ENCODE assay signal across 17 cellular contexts in the genomic region with DNA sequence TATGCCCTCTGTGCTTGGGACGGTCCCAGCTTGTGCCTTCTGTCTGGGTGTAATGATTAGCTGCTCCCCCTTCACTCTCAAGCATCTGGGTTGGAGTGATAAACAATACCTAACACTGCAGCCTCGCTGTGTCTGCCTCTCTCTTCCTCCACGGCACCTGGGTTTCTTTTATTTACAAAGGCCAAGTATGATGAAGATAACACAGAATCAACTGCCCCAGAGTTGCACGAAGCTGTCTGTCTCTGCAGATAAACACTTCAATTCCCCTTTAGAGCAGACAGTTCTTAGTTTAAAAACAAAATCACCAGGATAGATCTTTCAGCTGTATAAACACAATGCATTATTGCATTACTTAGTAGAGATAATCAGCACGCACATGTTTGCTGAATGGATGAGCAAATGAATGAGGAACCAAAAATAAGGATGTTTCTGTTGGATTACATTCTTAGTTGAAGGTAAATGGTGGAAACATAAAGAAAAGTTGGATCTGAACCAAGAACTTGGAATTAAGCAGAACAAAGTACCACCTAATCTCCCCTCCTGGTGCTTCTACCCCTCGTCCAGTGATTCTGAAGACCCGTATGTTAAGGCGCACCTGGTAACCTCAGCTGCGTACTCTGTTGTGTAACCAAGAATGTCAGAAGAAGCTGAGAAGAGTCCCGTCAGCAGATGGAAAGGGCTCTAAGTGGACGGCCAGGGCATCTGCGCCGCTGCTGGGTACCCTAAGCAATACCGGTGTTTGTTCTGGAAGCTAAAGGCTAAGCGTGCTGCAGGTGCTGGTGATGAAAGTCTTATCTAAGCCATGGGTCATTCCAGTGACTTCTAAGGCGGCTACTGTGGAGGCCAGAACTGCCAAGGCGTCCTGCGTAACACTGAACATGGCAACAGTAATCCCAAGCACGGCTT. TPM values are rescaled to one million over a fixed set of nuclear protein-coding genes. Genes with fewer than 3 reads are reported as not detected.
DNase-seq lines count a peak whose midpoint lies in the region; ATAC-seq, FAIRE-seq and TF ChIP-seq lines count a peak whose summit lies in the region.
"Had no signal": no experiment of that assay in that cellular context is flagged by ENCODE, and none has a peak within 500 bp of the region (broad histone marks: within the 10 kb centered on the region; RNA-seq: fewer than 3 reads in every experiment).

No MANE protein-coding gene starts in this region.

- H3K27ac ChIP-seq in K562 (ENCODE audit: extremely low read depth, low read depth, low read length), result peak overlapping the region; percentile 4; the same call in 1 of the 3 replicates
- H3K27ac ChIP-seq: SK-N-MC had no signal

- ATAC-seq in K562 (peak; percentile 95), esophagus mucosa (no peak)

- WGBS in K562 (ENCODE audit: insufficient coverage, low coverage, missing lambda C conversion rate), result 7% methylated on average over 19 of the region's 19 CpGs

- DNase-seq in CMK (ENCODE audit: low read depth), result peak; percentile 69
- peak in 2 of 3 experiments; percentile 12 to 58 for DNase-seq in NCI-H1417 (lab: John Stamatoyannopoulos, UW)
- DNase-seq in NCI-H748 (lab: John Stamatoyannopoulos, UW; ENCODE audit: unreplicated experiment), result peak; percentile 28
- DNase-seq in K562 (ENCODE audit: extremely low read depth in 1 of 4, low spot score in 3 of 4), result peak; percentile 83 to 91 (median 88)
- DNase-seq in A172 (ENCODE audit: low spot score), result no peak
- DNase-seq in stimulated activated CD4-positive, alpha-beta T cell treated with anti-CD3 and anti-CD28 coated beads, Interleukin-4, amount 100 ng/mL, for 1 hour, result no peak
- DNase-seq: CD4-positive, CD25-positive, alpha-beta regulatory T cell; DMS79; H9; NCI-H1436 treated with DMSO at 0.1 percent for 48 hours; NCI-H2081; NCI-H446; Right ventricle myocardium superior; T-helper 1 cell had no signal

- peak in 1 of 2 experiments; percentile 32; a peak in 2 of 4 replicates for TF ChIP-seq RAD21 in K562 (CRISPR knock-in tag; conservative IDR thresholded peaks at IDR 0.05 in 1 of 2, IDR thresholded peaks at IDR 0.05 in 1 of 2)

- peaks cover 0 to 27% of the 10 kb centered on the region in 2 experiments; a peak in 2 of 5 replicates for H3K27me3 ChIP-seq in K562 (ENCODE audit: control insufficient read depth in 2 of 2, insufficient read depth in 2 of 2, low read length in 2 of 2)

- TF ChIP-seq POLR2A in K562 (conservative IDR thresholded peaks at IDR 0.05), result no peak

- CTCF ChIA-PET in K562 (lab: Yijun Ruan, JAX; ENCODE audit: low intra/inter-chr PET ratio), result interaction anchor here (0.6 kb wide), 1 partner anchor 13 kb away, joined by 3 read pairs; no protein-coding TSS in a partner anchor

- TF ChIP-seq CTCF in K562 (IDR thresholded peaks at IDR 0.05 in 2 of 3, conservative IDR thresholded peaks at IDR 0.05 in 1 of 3; ENCODE audit: insufficient read depth in 2 of 3, low read depth in 1 of 3, low read length in 3 of 3), result no peak

- in situ Hi-C loops in K562 (cut with MboI), result no loop called here

- intact Hi-C loops in K562 (cut with micrococcal nuclease), result loop anchor here (1.0 kb wide), 1 partner anchor 27 kb away; the partner anchor contains the start of gene INSIG1

- no peaks in the 10 kb centered on the region for H3K9me1 ChIP-seq in K562 (ENCODE audit: control insufficient read depth, insufficient read depth, low read length)

- peak; percentile 94 for FAIRE-seq in K562 (lab: Jason Lieb, UNC)
- FAIRE-seq: RCC 7860 had no signal

- H3K9ac ChIP-seq in K562 (ENCODE audit: insufficient read depth in 1 of 2, low read depth in 2 of 2, low read length in 2 of 2), result no peak overlapping the region

- H3K9me3 ChIP-seq in K562 (replicated peaks; ENCODE audit: control insufficient read depth, insufficient read depth, low read depth, low read length), result peaks cover 14% of the 10 kb centered on the region

- peak; percentile 98 for TF ChIP-seq EP300 in K562 (IDR thresholded peaks at IDR 0.05; ENCODE audit: low read length)

- peak overlapping the region; percentile 61 for H3K4me2 ChIP-seq in K562 (ENCODE audit: insufficient read depth, low read length)

- BruUV-seq in K562 (replicated peaks; lab: Mats Ljungman, UMichigan), result no TSS peak

- no peaks in the 10 kb centered on the region for H3K79me2 ChIP-seq in K562 (ENCODE audit: control insufficient read depth, insufficient read depth, low read length)

- no peaks in the 10 kb centered on the region for H4K20me1 ChIP-seq in K562 (replicated peaks; ENCODE audit: control insufficient read depth, insufficient read depth, low read length)

- peaks cover 6 to 15% of the 10 kb centered on the region in 2 experiments for H3K4me1 ChIP-seq in K562 (replicated peaks in 1 of 2; ENCODE audit: control insufficient read depth in 2 of 2, insufficient read depth in 2 of 2, low read length in 2 of 2)

- H3K36me3 ChIP-seq in K562 (ENCODE audit: control insufficient read depth, insufficient read depth, low read length), result no peaks in the 10 kb centered on the region

- no peak overlapping the region for H3K4me3 ChIP-seq in K562
- H3K4me3 ChIP-seq: SK-N-MC had no signal

- H2AFZ ChIP-seq in K562 (ENCODE audit: low read depth, low read length), result no peak overlapping the region

- POLR2A ChIA-PET in K562 (lab: Yijun Ruan, JAX), result interaction anchor here (0.6 to 2.6 kb wide), 15 partner anchors 8 to 1023 kb away, joined by 3 to 15 read pairs (median 6); partner anchors contain the start of gene INSIG1

TF ChIP-seq in K562, 482 proteins besides CTCF, POLR2A, EP300 and RAD21 (continues in another document):
- TF ChIP-seq, protein P1, sequence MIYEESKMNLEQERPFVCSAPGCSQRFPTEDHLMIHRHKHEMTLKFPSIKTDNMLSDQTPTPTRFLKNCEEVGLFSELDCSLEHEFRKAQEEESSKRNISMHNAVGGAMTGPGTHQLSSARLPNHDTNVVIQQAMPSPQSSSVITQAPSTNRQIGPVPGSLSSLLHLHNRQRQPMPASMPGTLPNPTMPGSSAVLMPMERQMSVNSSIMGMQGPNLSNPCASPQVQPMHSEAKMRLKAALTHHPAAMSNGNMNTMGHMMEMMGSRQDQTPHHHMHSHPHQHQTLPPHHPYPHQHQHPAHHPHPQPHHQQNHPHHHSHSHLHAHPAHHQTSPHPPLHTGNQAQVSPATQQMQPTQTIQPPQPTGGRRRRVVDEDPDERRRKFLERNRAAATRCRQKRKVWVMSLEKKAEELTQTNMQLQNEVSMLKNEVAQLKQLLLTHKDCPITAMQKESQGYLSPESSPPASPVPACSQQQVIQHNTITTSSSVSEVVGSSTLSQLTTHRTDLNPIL (CRISPR knock-in tag; IDR thresholded peaks at IDR 0.05), result peak; percentile 81; the same call in 1 of the 2 replicates
- TF ChIP-seq ZNF280B (CRISPR knock-in tag; IDR thresholded peaks at IDR 0.05) (no peak), ZNF561 (CRISPR knock-in tag; conservative IDR thresholded peaks at IDR 0.05) (peak; percentile 82), ZFPM2 (CRISPR knock-in tag; IDR thresholded peaks at IDR 0.05) (peak; percentile 60; the same call in 1 of the 2 replicates), HDAC8 (tag; IDR thresholded peaks at IDR 0.05) (no peak)

RNA-seq across cellular contexts. Expression of gene INSIG1, which starts 26.6 kb away (rescaled TPM):
- total RNA-seq in K562 (2011; cell fraction: chromatin; rRNA removed; ENCODE audit: low replicate concordance), result 622 and 799 TPM in 2 replicates
- 847 and 892 TPM in 2 replicates for total RNA-seq in K562 (2011; cell fraction: nucleolus; rRNA removed)
- 1,016 and 1,247 TPM in 2 replicates for total RNA-seq in K562 (2011; cell fraction: nucleoplasm; rRNA removed)
- total RNA-seq in K562 (2014; rRNA removed) (294 and 361 TPM in 2 replicates), K562 (2014; rRNA removed; fragmentation: Illumina TruSeq; extraction: Trizol) (236 and 238 TPM in 2 replicates), K562 (2015; rRNA removed; fragmentation: Illumina TruSeq; extraction: Trizol) (173 and 188 TPM in 2 replicates), K562 (2021) (254 and 296 TPM in 2 replicates), esophagus mucosa (53.5 TPM)
- polyA plus RNA-seq in K562 (2011; rRNA removed) (625 and 787 TPM in 2 replicates), K562 (2014; fragmentation: Illumina TruSeq; extraction: Trizol) (188 and 224 TPM in 2 replicates), K562 (2014; fragmentation: Nextera tagmentation; extraction: Ambion mirVana) (10 to 100 TPM; 57.1 to 69.2 TPM), K562 (2014; rRNA removed) (250 and 268 TPM in 2 replicates)
- polyA plus RNA-seq in K562 (2011; cell fraction: cytosol; rRNA removed), result 709 and 1,098 TPM in 2 replicates
- 446 and 453 TPM in 2 replicates for polyA plus RNA-seq in K562 (2011; cell fraction: nucleus; rRNA removed)
- polyA plus RNA-seq in K562 (2012), result 116 and 259 TPM in 2 replicates
- 551 and 619 TPM in 2 replicates for polyA minus RNA-seq in K562 (2011; rRNA and poly(A)+ RNA removed)
- 392 and 408 TPM in 2 replicates for polyA minus RNA-seq in K562 (2011; cell fraction: cytosol; rRNA and poly(A)+ RNA removed)
- polyA minus RNA-seq in K562 (2011; cell fraction: nucleus; rRNA and poly(A)+ RNA removed), result 329 and 473 TPM in 2 replicates
- 106 and 141 TPM in 2 replicates for total RNA-seq in A172 (2014; rRNA removed; shearing (Covaris generic))

Comparison
In these comparisons a context has a peak if more than half of its experiments do, and no peak if none do; other contexts are left out.
1. DNase-seq: peak in CMK (single experiment), NCI-H1417 (2 of 3), NCI-H748 (single experiment) and K562 (4 of 4); none in A172 (single experiment) and stimulated activated CD4-positive, alpha-beta T cell treated with anti-CD3 and anti-CD28 coated beads, Interleukin-4, amount 100 ng/mL, for 1 hour (single experiment).